In the genomic region with DNA sequence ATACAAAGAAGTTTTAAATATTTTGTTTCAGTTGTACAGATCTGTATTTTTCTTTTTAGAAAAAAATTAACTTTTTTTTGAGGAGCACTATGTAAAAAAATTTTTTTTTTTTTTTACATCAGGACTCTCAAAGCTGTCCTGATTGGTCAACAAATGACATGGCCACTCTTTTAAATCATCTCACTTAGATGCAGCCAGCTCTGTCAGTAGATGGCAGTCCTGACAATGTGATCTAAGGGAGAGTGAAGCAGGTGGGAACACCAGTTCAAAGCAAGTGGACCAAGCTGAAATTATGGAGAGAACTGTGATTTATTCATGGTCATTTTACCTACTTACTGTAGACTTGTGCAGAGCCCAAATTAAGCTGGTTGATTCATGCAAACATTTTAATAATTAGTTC, we compare ENCODE assay signal across 8 cellular contexts.
DNase-seq lines count a peak whose midpoint lies in the region; ATAC-seq and TF ChIP-seq lines count a peak whose summit lies in the region.

No MANE protein-coding gene starts in this region.

- CTCF ChIA-PET in CD4-positive, alpha-beta memory T cell (lab: Charles Lee; ENCODE audit: partially characterized antibody): interaction anchor here (0.7 to 1.1 kb wide), 5 partner anchors 12 to 1802 kb away, joined by 3 read pairs; no protein-coding TSS in a partner anchor

- H3K27ac ChIP-seq in CD4-positive, alpha-beta memory T cell (ENCODE audit: low read depth, low read length): no peak overlapping the region

- POLR2A ChIA-PET in CD4-positive, alpha-beta memory T cell (lab: Charles Lee; ENCODE audit: partially characterized antibody): no interaction called here

- ATAC-seq in GM18519 (IDR thresholded peaks at IDR 0.05; ENCODE audit: low FRiP score, unreplicated experiment): peak; percentile 93
- peak; percentile 84 for ATAC-seq in HG03039 (IDR thresholded peaks at IDR 0.05; ENCODE audit: unreplicated experiment)
- ATAC-seq in stimulated activated naive CD8-positive, alpha-beta T cell treated with anti-CD3 and anti-CD28 coated beads, Interleukin-15, amount 100 ng/mL, for 72 hours: peak; percentile 78

- peaks cover 15 to 30% of the 10 kb centered on the region in 2 donors for H3K9me3 Mint-ChIP-seq in stimulated activated naive CD8-positive, alpha-beta T cell treated with anti-CD3 and anti-CD28 coated beads, Interleukin-15, amount 100 ng/mL, for 72 hours
- peaks cover 2 to 15% (median 4%) of the 10 kb centered on the region in 8 donors for H3K9me3 Mint-ChIP-seq in CD4-positive, alpha-beta memory T cell

- H3K4me3 ChIP-seq in epithelial cell of esophagus (ENCODE audit: low read length): no peak overlapping the region
- no peak overlapping the region for H3K4me3 ChIP-seq in CD4-positive, alpha-beta memory T cell (ENCODE audit: low read length in 2 of 2)

- H3K36me3 Mint-ChIP-seq in CD4-positive, alpha-beta memory T cell: no peaks in the 10 kb centered on the region

- intact Hi-C loops in CD4-positive, alpha-beta memory T cell (cut with micrococcal nuclease): loop anchor here (5.0 kb wide), 1 partner anchor 420 kb away; no protein-coding TSS in a partner anchor

- H3K4me1 Mint-ChIP-seq in stimulated activated naive CD8-positive, alpha-beta T cell treated with anti-CD3 and anti-CD28 coated beads, Interleukin-15, amount 100 ng/mL, for 72 hours: no peaks in the 10 kb centered on the region
- no peaks in the 10 kb centered on the region for H3K4me1 Mint-ChIP-seq in CD4-positive, alpha-beta memory T cell

- TF ChIP-seq CTCF in epithelial cell of esophagus (IDR thresholded peaks at IDR 0.05; ENCODE audit: insufficient read depth, low read depth, low read length, missing control alignments): peak; percentile 37

- no peaks in the 10 kb centered on the region for H3K36me3 ChIP-seq in CD4-positive, alpha-beta memory T cell (ENCODE audit: insufficient read depth, low read length)

- peak; percentile 18 for DNase-seq in COLO668 (lab: John Stamatoyannopoulos, UW; ENCODE audit: unreplicated experiment)
- peak; percentile 5 to 67 for DNase-seq in NCI-H524 (lab: John Stamatoyannopoulos, UW)
- peak; percentile 54 for DNase-seq in epithelial cell of esophagus (ENCODE audit: low read depth)
- DNase-seq in stimulated activated naive CD8-positive, alpha-beta T cell treated with anti-CD3 and anti-CD28 coated beads, Interleukin-15, amount 100 ng/mL, for 72 hours: no peak
- no peak for DNase-seq in UCSD-AML1 (lab: John Stamatoyannopoulos, UW; ENCODE audit: unreplicated experiment)
- DNase-seq in CD4-positive, alpha-beta memory T cell: no peak

- H3K4me1 ChIP-seq in CD4-positive, alpha-beta memory T cell (ENCODE audit: insufficient read depth, low read length): no peaks in the 10 kb centered on the region

- no peak overlapping the region for H3K4me3 Mint-ChIP-seq in stimulated activated naive CD8-positive, alpha-beta T cell treated with anti-CD3 and anti-CD28 coated beads, Interleukin-15, amount 100 ng/mL, for 72 hours
- H3K4me3 Mint-ChIP-seq in CD4-positive, alpha-beta memory T cell: no peak overlapping the region

- no peaks in the 10 kb centered on the region for H3K9me3 ChIP-seq in CD4-positive, alpha-beta memory T cell (ENCODE audit: control insufficient read depth in 1 of 2, low read length in 2 of 2)

- no peaks in the 10 kb centered on the region for H3K27me3 ChIP-seq in CD4-positive, alpha-beta memory T cell (ENCODE audit: insufficient read depth, low read length)

- H3K27me3 Mint-ChIP-seq in stimulated activated naive CD8-positive, alpha-beta T cell treated with anti-CD3 and anti-CD28 coated beads, Interleukin-15, amount 100 ng/mL, for 72 hours: no peaks in the 10 kb centered on the region
- no peaks in the 10 kb centered on the region for H3K27me3 Mint-ChIP-seq in CD4-positive, alpha-beta memory T cell

- no peak overlapping the region for H3K27ac Mint-ChIP-seq in stimulated activated naive CD8-positive, alpha-beta T cell treated with anti-CD3 and anti-CD28 coated beads, Interleukin-15, amount 100 ng/mL, for 72 hours
- no peak overlapping the region for H3K27ac Mint-ChIP-seq in CD4-positive, alpha-beta memory T cell

Comparison
In these comparisons a context has a peak if more than half of its experiments do, and no peak if none do; other contexts are left out.
1. DNase-seq: peak in COLO668 (single experiment), NCI-H524 (2 of 2) and epithelial cell of esophagus (single experiment); none in stimulated activated naive CD8-positive, alpha-beta T cell treated with anti-CD3 and anti-CD28 coated beads, Interleukin-15, amount 100 ng/mL, for 72 hours (0 of 2), UCSD-AML1 (single experiment) and CD4-positive, alpha-beta memory T cell (0 of 5).
2. Peak in every context shown above with its lines, with median percentiles within 50 percentile points of each other: ATAC-seq.